11 cellular contexts compared by ENCODE assay signal in genomic region chr1:193540511-193540910, GRCh38.
A peak's percentile ranks its signal among the peaks of the same experiment; 100 is the strongest.
DNase-seq lines count a peak whose midpoint lies in the region; ATAC-seq and TF ChIP-seq lines count a peak whose summit lies in the region.
"Had no signal": no experiment of that assay in that cellular context is flagged by ENCODE, and none has a peak within 500 bp of the region (broad histone marks: within the 10 kb centered on the region; RNA-seq: fewer than 3 reads in every experiment).

No MANE protein-coding gene starts in this region.

- CTCF ChIA-PET in MCF 10A (lab: Yijun Ruan, JAX) = interaction anchor here (1.2 kb wide), 1 partner anchor 10 kb away, joined by 3 read pairs; no protein-coding TSS in a partner anchor

- peaks cover 1% of the 10 kb centered on the region for H3K36me3 Mint-ChIP-seq in IgD-negative memory B cell
- no peaks in the 10 kb centered on the region for H3K36me3 Mint-ChIP-seq in endothelial cell (ENCODE audit: low read depth, unreplicated experiment)
- no peaks in the 10 kb centered on the region for H3K36me3 Mint-ChIP-seq in MCF 10A (ENCODE audit: insufficient read depth, unreplicated experiment)
- H3K36me3 Mint-ChIP-seq: type B pancreatic cell had no signal

- no peak for TF ChIP-seq CTCF in mucosa of descending colon (IDR thresholded peaks at IDR 0.05)
- no peak for TF ChIP-seq CTCF in endothelial cell (IDR thresholded peaks at IDR 0.05; ENCODE audit: unreplicated experiment)
- no peak for TF ChIP-seq CTCF in MCF 10A (IDR thresholded peaks at IDR 0.05; ENCODE audit: unreplicated experiment)

- peaks cover under 1% of the 10 kb centered on the region for H3K27me3 Mint-ChIP-seq in IgD-negative memory B cell
- no peaks in the 10 kb centered on the region for H3K27me3 Mint-ChIP-seq in endothelial cell (ENCODE audit: unreplicated experiment)
- no peaks in the 10 kb centered on the region for H3K27me3 Mint-ChIP-seq in MCF 10A (ENCODE audit: insufficient read depth, unreplicated experiment)
- H3K27me3 Mint-ChIP-seq: type B pancreatic cell had no signal

- H3K27ac Mint-ChIP-seq in IgD-negative memory B cell (peak overlapping the region; percentile 84 to 98 (median 92)), endothelial cell (ENCODE audit: unreplicated experiment) (no peak overlapping the region), MCF 10A (ENCODE audit: low read depth, unreplicated experiment) (no peak overlapping the region)
- H3K27ac Mint-ChIP-seq: type B pancreatic cell had no signal

- DNase-seq in mucosa of descending colon (no peak), endothelial cell (ENCODE audit: low spot score) (no peak), MCF 10A (ENCODE audit: unreplicated experiment) (no peak), NCI-H748 (lab: John Stamatoyannopoulos, UW; ENCODE audit: unreplicated experiment) (no peak), SW480 (ENCODE audit: low spot score) (no peak)
- DNase-seq: activated CD8-positive, alpha-beta memory T cell treated with anti-CD3 and anti-CD28 coated beads for 24 hours had no signal

- H3K36me3 ChIP-seq in mucosa of descending colon (ENCODE audit: low read depth) = no peaks in the 10 kb centered on the region

- no peaks in the 10 kb centered on the region for H3K4me1 ChIP-seq in mucosa of descending colon (ENCODE audit: low read depth)

- peak overlapping the region; percentile 76 to 95 (median 88) for H3K4me3 Mint-ChIP-seq in IgD-negative memory B cell
- H3K4me3 Mint-ChIP-seq in endothelial cell (ENCODE audit: unreplicated experiment) = no peak overlapping the region
- no peak overlapping the region for H3K4me3 Mint-ChIP-seq in MCF 10A (ENCODE audit: unreplicated experiment)
- H3K4me3 Mint-ChIP-seq: type B pancreatic cell had no signal

- POLR2A ChIA-PET in MCF 10A (lab: Yijun Ruan, JAX) = interaction anchor here (0.6 kb wide), 1 partner anchor 777 kb away, joined by 3 read pairs; no protein-coding TSS in a partner anchor

- peak; percentile 8 for ATAC-seq in GM19035 (IDR thresholded peaks at IDR 0.05; ENCODE audit: unreplicated experiment)
- ATAC-seq in GM21737 (IDR thresholded peaks at IDR 0.05; ENCODE audit: unreplicated experiment) = peak; percentile 2
- peak; percentile 54 for ATAC-seq in mucosa of descending colon
- ATAC-seq: HCT116 had no signal

- no peaks in the 10 kb centered on the region for H3K9me3 ChIP-seq in mucosa of descending colon

- no TSS peak for BruUV-seq in MCF 10A (replicated peaks; lab: Mats Ljungman, UMichigan)

- no peaks in the 10 kb centered on the region for H3K9me3 Mint-ChIP-seq in IgD-negative memory B cell
- no peaks in the 10 kb centered on the region for H3K9me3 Mint-ChIP-seq in endothelial cell (ENCODE audit: unreplicated experiment)
- H3K9me3 Mint-ChIP-seq in MCF 10A (ENCODE audit: unreplicated experiment) = no peaks in the 10 kb centered on the region
- H3K9me3 Mint-ChIP-seq: type B pancreatic cell had no signal

- intact Hi-C loops in mucosa of descending colon (cut with DNase I, micrococcal nuclease) = no loop called here
- intact Hi-C loops in MCF 10A (cut with micrococcal nuclease) = no loop called here

- H3K4me1 Mint-ChIP-seq in IgD-negative memory B cell (peaks cover 30 to 38% (median 34%) of the 10 kb centered on the region in 3 donors), endothelial cell (ENCODE audit: unreplicated experiment) (no peaks in the 10 kb centered on the region), MCF 10A (ENCODE audit: insufficient read depth, unreplicated experiment) (no peaks in the 10 kb centered on the region)

- no peak overlapping the region for H3K4me3 ChIP-seq in mucosa of descending colon

Comparison
In these comparisons a context has a peak if more than half of its experiments do, and no peak if none do; other contexts are left out.
1. ATAC-seq: peak in every context shown above with its lines; median percentile 54 in mucosa of descending colon; 8 in GM19035; 2 in GM21737.
2. H3K27ac Mint-ChIP-seq: peak in IgD-negative memory B cell (3 of 3); none in endothelial cell (single experiment) and MCF 10A (single experiment).
3. H3K4me3 Mint-ChIP-seq: peak in IgD-negative memory B cell (4 of 4); none in endothelial cell (single experiment) and MCF 10A (single experiment).